Comparison of ENCODE assay signal across 8 cellular contexts in genomic region chr17:80454557-80455327, GRCh38. TPM values are rescaled to one million over a fixed set of nuclear protein-coding genes. Genes with fewer than 3 reads are reported as not detected.
DNase-seq lines count a peak whose midpoint lies in the region; ATAC-seq and TF ChIP-seq lines count a peak whose summit lies in the region.

No MANE protein-coding gene starts in this region.

- H3K9me3 ChIP-seq in right lobe of liver = no peaks in the 10 kb centered on the region

- H3K27ac ChIP-seq in right lobe of liver = peak overlapping the region; percentile 79 to 90 (median 87)

- ATAC-seq in GM19397 (IDR thresholded peaks at IDR 0.05; ENCODE audit: unreplicated experiment) = peak; percentile 87
- peak; percentile 87 for ATAC-seq in HG03565 (IDR thresholded peaks at IDR 0.05; ENCODE audit: unreplicated experiment)
- peak; percentile 93 to 98 (median 96) for ATAC-seq in right lobe of liver

- no peak for TF ChIP-seq CTCF in right lobe of liver (IDR thresholded peaks at IDR 0.05)

- peak; percentile 91 for TF ChIP-seq POLR2A in right lobe of liver (IDR thresholded peaks at IDR 0.05)

- no peaks in the 10 kb centered on the region for H3K27me3 ChIP-seq in right lobe of liver

- DNase-seq in CD1c-positive myeloid dendritic cell (ENCODE audit: extremely low spot score) (peak; percentile 98), NCI-H748 treated with DMSO at 0.1 percent for 48 hours (lab: John Stamatoyannopoulos, UW) (peak; percentile 78), dermis microvascular lymphatic vessel endothelial cell (ENCODE audit: low read depth in 2 of 2) (peak; percentile 92 to 97), right lobe of liver (peak; percentile 97 to 98 (median 98))
- DNase-seq in activated CD4-positive, alpha-beta T cell treated with anti-CD3 and anti-CD28 coated beads, Interleukin-2, amount 50 U/mL, for 48 hours = peak; percentile 94 to 97
- peak; percentile 96 for DNase-seq in stimulated activated CD4-positive, alpha-beta T cell treated with anti-CD3 and anti-CD28 coated beads, Interleukin-4, amount 100 ng/mL, for 24 hours

- WGBS in right lobe of liver (ENCODE audit: insufficient coverage, low coverage, low lambda C conversion rate, missing lambda C conversion rate) = 0% methylated on average over 1 of the region's 87 CpGs

- no peaks in the 10 kb centered on the region for H3K36me3 ChIP-seq in right lobe of liver

- peaks cover 0 to 6% (median 2%) of the 10 kb centered on the region in 4 donors for H3K4me1 ChIP-seq in right lobe of liver

- intact Hi-C loops in right lobe of liver (cut with DNase I) = no loop called here

- peak overlapping the region; percentile 91 to 98 (median 96) for H3K4me3 ChIP-seq in right lobe of liver

RNA-seq across cellular contexts. Expression of gene NPTX1, which starts 21.7 kb away (rescaled TPM):
- under 0.01 and 0.13 TPM in 2 replicates for total RNA-seq in dermis microvascular lymphatic vessel endothelial cell
- total RNA-seq in right lobe of liver = under 1 TPM in 1 of 6 experiments, not detected in 5; 0.06 TPM

RNA-seq across cellular contexts. Expression of gene ENDOV, which starts 39.8 kb away (rescaled TPM):
- 19.6 and 26.9 TPM in 2 replicates for total RNA-seq in dermis microvascular lymphatic vessel endothelial cell
- 10 to 100 TPM in 5 of 6 experiments, 1 to 10 TPM in 1; 6.8 to 14.1 (median 11.3) TPM for total RNA-seq in right lobe of liver

Comparison
In these comparisons a context has a peak if more than half of its experiments do, and no peak if none do; other contexts are left out.
1. Peak in every context shown above with its lines: DNase-seq, ATAC-seq, H3K4me3 ChIP-seq and H3K27ac ChIP-seq.